In the genomic region with DNA sequence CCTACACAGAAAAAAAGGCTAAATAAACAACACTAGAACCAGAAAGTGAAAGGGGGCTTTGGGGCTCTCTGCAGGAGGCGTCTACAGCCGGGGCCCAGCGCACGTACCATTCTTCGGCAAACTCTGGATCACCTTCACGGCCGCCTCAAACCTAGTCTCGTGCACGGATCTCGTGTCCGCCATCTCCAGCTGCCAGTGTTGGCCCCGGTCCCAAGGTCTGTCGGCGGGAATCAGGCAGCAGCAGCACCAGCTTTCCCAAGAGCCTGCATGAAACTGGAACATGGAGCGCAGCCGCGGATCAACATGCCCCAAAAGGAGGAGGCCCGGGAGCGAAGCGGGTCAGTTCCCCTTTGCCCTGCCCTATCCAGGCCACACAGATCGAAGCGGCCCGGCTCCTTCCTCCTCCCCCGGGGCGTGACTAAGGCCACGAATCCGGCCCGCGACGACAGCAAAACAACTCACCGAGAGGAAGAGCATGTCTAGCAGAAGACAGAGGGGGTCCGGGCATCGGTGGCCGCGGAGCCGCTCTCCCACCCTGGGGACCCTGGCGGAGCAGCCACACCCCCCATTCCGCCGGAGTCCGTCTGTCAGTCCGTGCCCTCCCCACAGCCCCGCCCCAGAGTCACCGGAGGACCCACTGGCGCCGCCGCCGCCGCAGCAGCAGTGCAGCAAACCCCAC, we compare ENCODE assay signal across 8 cellular contexts. TPM values are rescaled to one million over a fixed set of nuclear protein-coding genes. Genes with fewer than 3 reads are reported as not detected.
A peak's percentile ranks its signal among the peaks of the same experiment; 100 is the strongest.
DNase-seq lines count a peak whose midpoint lies in the region; TF ChIP-seq lines count a peak whose summit lies in the region.

A gene with protein sequence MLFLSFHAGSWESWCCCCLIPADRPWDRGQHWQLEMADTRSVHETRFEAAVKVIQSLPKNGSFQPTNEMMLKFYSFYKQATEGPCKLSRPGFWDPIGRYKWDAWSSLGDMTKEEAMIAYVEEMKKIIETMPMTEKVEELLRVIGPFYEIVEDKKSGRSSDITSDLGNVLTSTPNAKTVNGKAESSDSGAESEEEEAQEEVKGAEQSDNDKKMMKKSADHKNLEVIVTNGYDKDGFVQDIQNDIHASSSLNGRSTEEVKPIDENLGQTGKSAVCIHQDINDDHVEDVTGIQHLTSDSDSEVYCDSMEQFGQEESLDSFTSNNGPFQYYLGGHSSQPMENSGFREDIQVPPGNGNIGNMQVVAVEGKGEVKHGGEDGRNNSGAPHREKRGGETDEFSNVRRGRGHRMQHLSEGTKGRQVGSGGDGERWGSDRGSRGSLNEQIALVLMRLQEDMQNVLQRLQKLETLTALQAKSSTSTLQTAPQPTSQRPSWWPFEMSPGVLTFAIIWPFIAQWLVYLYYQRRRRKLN (minus strand): TSS at position 586 of the 679 bp plus-strand sequence. CDS start 109 bp downstream, at position 477.

- H2BK12ac ChIP-seq in trophoblast cell (ENCODE audit: low read length): peak within 1 kb of the TSS; percentile 11

- peaks cover 15% of the 10 kb centered on the region for H3K79me2 ChIP-seq in trophoblast cell (ENCODE audit: control insufficient read depth, insufficient read depth, low read length, poor library complexity)

- H3K36me3 ChIP-seq in trophoblast cell (ENCODE audit: control insufficient read depth in 1 of 2, insufficient read depth in 2 of 2, low read length in 2 of 2): peaks cover 0 to 5% of the 10 kb centered on the region in 2 experiments
- no peaks in the 10 kb centered on the region for H3K36me3 ChIP-seq in urinary bladder (ENCODE audit: insufficient read depth)

- peak within 1 kb of the TSS; percentile 90 for H4K91ac ChIP-seq in trophoblast cell (ENCODE audit: low read depth, low read length)

- TF ChIP-seq POLR2A in GM10847 (IDR thresholded peaks at IDR 0.05; ENCODE audit: extremely low read depth, insufficient read length): peak; percentile 14

- H3K27ac ChIP-seq in adipose tissue (ENCODE audit: low read depth, low read length) (peak within 1 kb of the TSS; percentile 84), trophoblast cell (ENCODE audit: low read depth, low read length) (peak within 1 kb of the TSS; percentile 99), urinary bladder (ENCODE audit: low read depth) (peak within 1 kb of the TSS; percentile 99)

- no peaks in the 10 kb centered on the region for H3K27me3 ChIP-seq in trophoblast cell (ENCODE audit: insufficient read depth, low read length)

- peak within 1 kb of the TSS; percentile 65 for H2AK5ac ChIP-seq in trophoblast cell (ENCODE audit: low read length)

- H3K4me1 ChIP-seq in trophoblast cell (ENCODE audit: control insufficient read depth in 1 of 2, insufficient read depth in 2 of 2, low read length in 2 of 2): peaks cover 4% of the 10 kb centered on the region in 2 experiments
- H3K4me1 ChIP-seq in urinary bladder (ENCODE audit: insufficient read depth): no peaks in the 10 kb centered on the region

- H4K8ac ChIP-seq in trophoblast cell (ENCODE audit: low read depth, low read length): peak within 1 kb of the TSS; percentile 91

- peaks cover 4% of the 10 kb centered on the region; the same call in 1 of the 2 replicates for H3K36me3 Mint-ChIP-seq in HFFc6 (ENCODE audit: low read depth)

- H3K4me2 ChIP-seq in trophoblast cell (ENCODE audit: low read length): peak within 1 kb of the TSS; percentile 95

- H3K9me3 Mint-ChIP-seq in HFFc6: no peaks in the 10 kb centered on the region

- peak within 1 kb of the TSS; percentile 99 for H3K27ac Mint-ChIP-seq in HFFc6

- H3K4me3 ChIP-seq in trophoblast cell (ENCODE audit: low read depth, low read length) (peak within 1 kb of the TSS; percentile 73), urinary bladder (ENCODE audit: low read depth, low read length) (peak within 1 kb of the TSS; percentile 72)

- intact Hi-C loops in cardiac septum (cut with DNase I): loop anchor here (5.0 kb wide), 1 partner anchor 262 kb away; a partner anchor contains a TSS

- H3K4me1 Mint-ChIP-seq in HFFc6 (ENCODE audit: low read depth): peaks cover 39% of the 10 kb centered on the region

- H3K79me1 ChIP-seq in trophoblast cell (ENCODE audit: low read length): peaks cover 23% of the 10 kb centered on the region

- H3K4me3 Mint-ChIP-seq in HFFc6: peak within 1 kb of the TSS; percentile 99

- peak within 1 kb of the TSS; percentile 83 for H2AFZ ChIP-seq in trophoblast cell (ENCODE audit: insufficient read depth, low read length, poor library complexity)

- TF ChIP-seq CTCF in HFFc6 (IDR thresholded peaks at IDR 0.05): no peak

- H3K23ac ChIP-seq in trophoblast cell (ENCODE audit: low read length): no peak within 1 kb of the TSS

- DNase-seq in HFFc6 (peak; percentile 82), NCI-H1048 (lab: John Stamatoyannopoulos, UW) (peak; percentile 37), T-helper 1 cell (peak; percentile 57 to 78 (median 64)), cardiac septum (ENCODE audit: low spot score) (peak; percentile 96), trophoblast cell (peak; percentile 94 to 95)

- peak within 1 kb of the TSS; percentile 88 for H3K14ac ChIP-seq in trophoblast cell (ENCODE audit: low read length)

- WGBS in adipose tissue, 3 donors: 0 to 1% (median 1%) methylated on average over 38 to 48 of the region's 48 CpGs
- no CpG with 5 or more reads among the region's 48 CpGs for WGBS in trophoblast cell (ENCODE audit: extremely low coverage, insufficient coverage, insufficient read length)
- WGBS in urinary bladder: under 1% methylated on average over 48 of the region's 48 CpGs

- peak within 1 kb of the TSS; percentile 52 for H3K4ac ChIP-seq in trophoblast cell (ENCODE audit: low read depth, low read length)

- peak within 1 kb of the TSS; percentile 59 for H2BK120ac ChIP-seq in trophoblast cell (ENCODE audit: insufficient read depth, low read length, poor library complexity)

- no peaks in the 10 kb centered on the region for H3K9me3 ChIP-seq in trophoblast cell (ENCODE audit: insufficient read depth, low read depth, low read length)

- peak within 1 kb of the TSS; percentile 80 for H4K12ac ChIP-seq in trophoblast cell (ENCODE audit: low read depth, low read length)

- H3K27me3 Mint-ChIP-seq in HFFc6 (ENCODE audit: insufficient read depth): peaks cover 2% of the 10 kb centered on the region

- H3K18ac ChIP-seq in trophoblast cell (ENCODE audit: low read length): peak within 1 kb of the TSS; percentile 71

- H3K9ac ChIP-seq in trophoblast cell (ENCODE audit: low read length): peak within 1 kb of the TSS; percentile 43

- H2BK5ac ChIP-seq in trophoblast cell (ENCODE audit: low read depth, low read length, poor library complexity): peak within 1 kb of the TSS; percentile 85

RNA-seq across cellular contexts. Expression of the gene that starts here (rescaled TPM):
- 10 to 100 TPM; 19.8 to 26.2 (median 23.0) TPM for total RNA-seq in HFFc6 (2021; fragmentation: NEBNext Ultra II Directional; extraction: Animal tissue kit (Norgen Biotek cat#: 25700))
- polyA plus RNA-seq in adipose tissue (10 to 100 TPM in 2 of 3 donors, 1 to 10 TPM in 1; 6.1 to 18.9 (median 14.6) TPM), urinary bladder (12.7 TPM)
- total RNA-seq in cardiac septum (59.5 TPM), urinary bladder (24.9 TPM)
- 14.6 TPM in 2 replicates for polyA plus RNA-seq in trophoblast cell (2013)

Comparison
In these comparisons a context has a peak if more than half of its experiments do, and no peak if none do; other contexts are left out.
1. Peak in every context shown above with its lines: DNase-seq, H3K4me3 ChIP-seq and H3K27ac ChIP-seq.
2. DNase-seq: peak in every context shown above with its lines; median percentile 96 in cardiac septum; 94 in trophoblast cell; 82 in HFFc6; 64 in T-helper 1 cell; 37 in NCI-H1048.